ENCODE assay signal across 34 cellular contexts in genomic region chr5:156798201-156798600, GRCh38. TPM values are rescaled to one million over a fixed set of nuclear protein-coding genes. Genes with fewer than 3 reads are reported as not detected.
"Had no signal": no experiment of that assay in that cellular context is flagged by ENCODE, and none has a peak within 500 bp of the region (broad histone marks: within the 10 kb centered on the region; RNA-seq: fewer than 3 reads in every experiment).

No MANE protein-coding gene starts in this region.

- H3K4me3 Mint-ChIP-seq: mesothelial cell of epicardium; naive B cell; natural killer cell treated with Interleukin-12 subunit alpha and Interleukin-12 subunit beta and Interleukin-15 and Interleukin-18, amount 100 ng/mL, for 72 hours; neural crest cell; stimulated activated effector memory CD8-positive, alpha-beta T cell treated with anti-CD3 and anti-CD28 coated beads, Interleukin-12 subunit alpha, Interleukin-12 subunit beta, amount 100 ng/mL, for 72 hours; type B pancreatic cell had no signal

- H3K36me3 ChIP-seq: esophagus muscularis mucosa, gastroesophageal sphincter, heart left ventricle, left lung, neutrophil, stomach, thyroid gland had no signal

- H3K27ac Mint-ChIP-seq: mesothelial cell of epicardium; naive B cell; natural killer cell treated with Interleukin-12 subunit alpha and Interleukin-12 subunit beta and Interleukin-15 and Interleukin-18, amount 100 ng/mL, for 72 hours; progenitor cell of endocrine pancreas; stimulated activated effector memory CD8-positive, alpha-beta T cell treated with anti-CD3 and anti-CD28 coated beads, Interleukin-12 subunit alpha, Interleukin-12 subunit beta, amount 100 ng/mL, for 72 hours; type B pancreatic cell had no signal

- H3K4me1 Mint-ChIP-seq: naive B cell; stimulated activated effector memory CD8-positive, alpha-beta T cell treated with anti-CD3 and anti-CD28 coated beads, Interleukin-12 subunit alpha, Interleukin-12 subunit beta, amount 100 ng/mL, for 72 hours had no signal

- H3K27ac ChIP-seq: coronary artery, esophagus muscularis mucosa, foreskin keratinocyte, gastroesophageal sphincter, heart left ventricle, hepatocyte, left lung, neutrophil, parathyroid adenoma, stomach had no signal

- DNase-seq: dermis blood vessel endothelial cell; effector memory CD4-positive, alpha-beta T cell; foreskin keratinocyte; heart left ventricle; left cardiac atrium; left lung; mesenchymal stem cell; mucosa of descending colon; naive B cell; stimulated activated CD4-positive, alpha-beta T cell treated with anti-CD3 and anti-CD28 coated beads, Interleukin-2, amount 100 ng/mL, for 24 hours; stimulated activated CD4-positive, alpha-beta T cell treated with anti-CD3 and anti-CD28 coated beads, Interleukin-4, amount 100 ng/mL, for 24 hours; stimulated activated naive CD4-positive, alpha-beta T cell treated with Interleukin-2 at 50 U/mL for 16 hours; stomach; thyroid gland had no signal

- H3K27me3 ChIP-seq: esophagus muscularis mucosa, foreskin keratinocyte, gastroesophageal sphincter, heart left ventricle, hepatocyte, left lung, neutrophil, stomach, thyroid gland had no signal

- H3K9me3 ChIP-seq: esophagus muscularis mucosa, gastroesophageal sphincter, heart left ventricle, left lung, mucosa of descending colon, neutrophil, stomach, thyroid gland had no signal

- H2AFZ ChIP-seq: hepatocyte, parathyroid adenoma had no signal

- H3K79me2 ChIP-seq: hepatocyte, parathyroid adenoma had no signal

- H3K4me1 ChIP-seq: esophagus muscularis mucosa, foreskin keratinocyte, gastroesophageal sphincter, left lung, parathyroid adenoma, stomach had no signal

- H3K9me3 Mint-ChIP-seq: mesothelial cell of epicardium; natural killer cell treated with Interleukin-12 subunit alpha and Interleukin-12 subunit beta and Interleukin-15 and Interleukin-18, amount 100 ng/mL, for 72 hours; neural crest cell; stimulated activated effector memory CD8-positive, alpha-beta T cell treated with anti-CD3 and anti-CD28 coated beads, Interleukin-12 subunit alpha, Interleukin-12 subunit beta, amount 100 ng/mL, for 72 hours had no signal

- H3K4me3 ChIP-seq: coronary artery, esophagus muscularis mucosa, gastroesophageal sphincter, heart left ventricle, hepatocyte, left lung, mucosa of descending colon, stomach, thyroid gland had no signal

- H3K9ac ChIP-seq: parathyroid adenoma had no signal

- ATAC-seq: foreskin keratinocyte; gastroesophageal sphincter; heart left ventricle; left cardiac atrium; left lung; natural killer cell treated with Interleukin-12 subunit alpha and Interleukin-12 subunit beta and Interleukin-15 and Interleukin-18, amount 100 ng/mL, for 72 hours; sciatic nerve; stimulated activated effector memory CD8-positive, alpha-beta T cell treated with anti-CD3 and anti-CD28 coated beads, Interleukin-12 subunit alpha, Interleukin-12 subunit beta, amount 100 ng/mL, for 72 hours had no signal

- H3K36me3 Mint-ChIP-seq: mesothelial cell of epicardium; naive B cell; natural killer cell treated with Interleukin-12 subunit alpha and Interleukin-12 subunit beta and Interleukin-15 and Interleukin-18, amount 100 ng/mL, for 72 hours; stimulated activated effector memory CD8-positive, alpha-beta T cell treated with anti-CD3 and anti-CD28 coated beads, Interleukin-12 subunit alpha, Interleukin-12 subunit beta, amount 100 ng/mL, for 72 hours; type B pancreatic cell had no signal

RNA-seq across cellular contexts. Expression of gene PPP1R2B, which starts 51.9 kb away (rescaled TPM):
- total RNA-seq: endothelial cell of umbilical vein, esophagus muscularis mucosa, foreskin keratinocyte, heart left ventricle, hepatocyte, kidney epithelial cell, left cardiac atrium, left lung, lower leg skin, mesothelial cell of epicardium, neural crest cell, omental fat pad, progenitor cell of endocrine pancreas, sciatic nerve, stomach, subcutaneous adipose tissue, temporal lobe, thyroid gland had no signal
- polyA plus RNA-seq: endothelial cell of umbilical vein, fibroblast of lung, heart left ventricle, hepatocyte, stomach had no signal
